Comparison of ENCODE assay signal across 22 cellular contexts in genomic region chr6:145266432-145267075, GRCh38.
"Had no signal": no experiment of that assay in that cellular context is flagged by ENCODE, and none has a peak within 500 bp of the region (broad histone marks: within the 10 kb centered on the region; RNA-seq: fewer than 3 reads in every experiment).

No MANE protein-coding gene starts in this region.

- H3K9me3 ChIP-seq: Peyer's patch had no signal

- H3K4me1 ChIP-seq: Peyer's patch had no signal

- H3K4me3 Mint-ChIP-seq: activated CD4-positive, alpha-beta memory T cell treated with anti-CD3 and anti-CD28 coated beads, Interleukin-2, amount 10 ng/mL, durations not matched to agents 7 days and 5 days; activated CD4-positive, alpha-beta T cell treated with anti-CD3 and anti-CD28 coated beads for 36 hours; activated naive CD4-positive, alpha-beta T cell treated with anti-CD3 and anti-CD28 coated beads, Interleukin-2, amount 10 ng/mL, durations not matched to agents 7 days and 5 days; activated naive CD8-positive, alpha-beta T cell treated with anti-CD3 and anti-CD28 coated beads for 36 hours; activated T-cell treated with anti-CD3 and anti-CD28 coated beads, Interleukin-2, amount 50 U/mL, for 72 hours; T-helper 1 cell treated with Interleukin-12 subunit alpha and Interleukin-12 subunit beta and Interleukin-4 antibody, amounts not matched to agents 30 μg/mL and 1 μg/mL, for 36 hours had no signal

- H3K36me3 ChIP-seq: Peyer's patch had no signal

- H3K36me3 Mint-ChIP-seq: activated naive CD4-positive, alpha-beta T cell treated with anti-CD3 and anti-CD28 coated beads, Interleukin-2, amount 10 ng/mL, durations not matched to agents 7 days and 5 days; activated naive CD8-positive, alpha-beta T cell treated with anti-CD3 and anti-CD28 coated beads for 36 hours had no signal

- H3K4me3 ChIP-seq: Peyer's patch had no signal

- H3K9me3 Mint-ChIP-seq: activated CD4-positive, alpha-beta memory T cell treated with anti-CD3 and anti-CD28 coated beads, Interleukin-2, amount 10 ng/mL, durations not matched to agents 7 days and 5 days; activated naive CD4-positive, alpha-beta T cell treated with anti-CD3 and anti-CD28 coated beads, Interleukin-2, amount 10 ng/mL, durations not matched to agents 7 days and 5 days; activated naive CD8-positive, alpha-beta T cell treated with anti-CD3 and anti-CD28 coated beads for 36 hours; activated T-cell treated with anti-CD3 and anti-CD28 coated beads, Interleukin-2, amount 50 U/mL, for 72 hours; activated T-helper 2 cell treated with anti-CD3 and anti-CD28 coated beads, Interferon-gamma antibody, Interleukin-2, Interleukin-4, amounts not matched to agents 10 μg/mL and 5 μg/mL and 100 μg/mL, durations not matched to agents 14 hours and 24 hours and 36 hours; T-helper 1 cell treated with Interleukin-12 subunit alpha and Interleukin-12 subunit beta and Interleukin-4 antibody, amounts not matched to agents 30 μg/mL and 1 μg/mL, for 36 hours had no signal

- H3K27me3 ChIP-seq: Peyer's patch had no signal

- H3K27me3 Mint-ChIP-seq: activated CD4-positive, alpha-beta memory T cell treated with anti-CD3 and anti-CD28 coated beads, Interleukin-2, amount 10 ng/mL, durations not matched to agents 7 days and 5 days; activated naive CD4-positive, alpha-beta T cell treated with anti-CD3 and anti-CD28 coated beads, Interleukin-2, amount 10 ng/mL, durations not matched to agents 7 days and 5 days; activated naive CD8-positive, alpha-beta T cell treated with anti-CD3 and anti-CD28 coated beads for 36 hours had no signal

- ATAC-seq: activated CD4-positive, alpha-beta T cell treated with anti-CD3 and anti-CD28 coated beads for 36 hours; activated T-cell treated with anti-CD3 and anti-CD28 coated beads, Interleukin-2, amount 50 U/mL, for 72 hours had no signal

- H3K27ac ChIP-seq: Peyer's patch had no signal

- H3K4me1 Mint-ChIP-seq: activated CD4-positive, alpha-beta memory T cell treated with anti-CD3 and anti-CD28 coated beads, Interleukin-2, amount 10 ng/mL, durations not matched to agents 7 days and 5 days; activated CD4-positive, alpha-beta T cell treated with anti-CD3 and anti-CD28 coated beads for 36 hours; activated naive CD4-positive, alpha-beta T cell treated with anti-CD3 and anti-CD28 coated beads, Interleukin-2, amount 10 ng/mL, durations not matched to agents 7 days and 5 days; activated naive CD8-positive, alpha-beta T cell treated with anti-CD3 and anti-CD28 coated beads for 36 hours had no signal

- H3K27ac Mint-ChIP-seq: activated CD4-positive, alpha-beta memory T cell treated with anti-CD3 and anti-CD28 coated beads, Interleukin-2, amount 10 ng/mL, durations not matched to agents 7 days and 5 days; activated CD4-positive, alpha-beta T cell treated with anti-CD3 and anti-CD28 coated beads for 36 hours; activated naive CD4-positive, alpha-beta T cell treated with anti-CD3 and anti-CD28 coated beads, Interleukin-2, amount 10 ng/mL, durations not matched to agents 7 days and 5 days; activated naive CD8-positive, alpha-beta T cell treated with anti-CD3 and anti-CD28 coated beads for 36 hours; activated T-cell treated with anti-CD3 and anti-CD28 coated beads, Interleukin-2, amount 50 U/mL, for 72 hours; activated T-helper 2 cell treated with anti-CD3 and anti-CD28 coated beads, Interferon-gamma antibody, Interleukin-2, Interleukin-4, amounts not matched to agents 10 μg/mL and 5 μg/mL and 100 μg/mL, durations not matched to agents 14 hours and 24 hours and 36 hours; T-helper 1 cell treated with Interleukin-12 subunit alpha and Interleukin-12 subunit beta and Interleukin-4 antibody, amounts not matched to agents 30 μg/mL and 1 μg/mL, for 36 hours had no signal

- DNase-seq: activated CD4-positive, alpha-beta memory T cell treated with anti-CD3 and anti-CD28 coated beads, Interleukin-2, amount 10 ng/mL, durations not matched to agents 7 days and 5 days; activated CD4-positive, alpha-beta T cell treated with anti-CD3 and anti-CD28 coated beads for 36 hours; activated CD4-positive, alpha-beta T cell treated with anti-CD3 and anti-CD28 coated beads, Interleukin-2, amount 50 U/mL, for 1 hour; activated CD4-positive, CD25-positive, alpha-beta regulatory T cell; activated gamma-delta T cell treated with Interleukin-2 at 50 U/mL for 16 hours; activated naive CD4-positive, alpha-beta T cell treated with anti-CD3 and anti-CD28 coated beads, Interleukin-2, amount 10 ng/mL, durations not matched to agents 7 days and 5 days; activated naive CD8-positive, alpha-beta T cell treated with anti-CD3 and anti-CD28 coated beads for 36 hours; activated T-cell treated with anti-CD3 and anti-CD28 coated beads for 4 hours; activated T-cell treated with anti-CD3 and anti-CD28 coated beads, Interleukin-2, amount 50 U/mL, for 72 hours; aorta; central memory CD4-positive, alpha-beta T cell; KG1; NCI-H1092; NCI-H1930; NCI-H2171; NCI-H2227 treated with DMSO at 0.1 percent for 48 hours; NCI-H526; NCI-H774; Peyer's patch; SHP77 had no signal
